In genomic region chr12:68481181-68481941, GRCh38 we compare ENCODE assay signal across 10 cellular contexts.
DNase-seq lines count a peak whose midpoint lies in the region; ATAC-seq and TF ChIP-seq lines count a peak whose summit lies in the region.
"Had no signal": no experiment of that assay in that cellular context is flagged by ENCODE, and none has a peak within 500 bp of the region (broad histone marks: within the 10 kb centered on the region; RNA-seq: fewer than 3 reads in every experiment).

No MANE protein-coding gene starts in this region.

- H3K27me3 Mint-ChIP-seq in activated naive CD8-positive, alpha-beta T cell = no peaks in the 10 kb centered on the region

- H3K27ac Mint-ChIP-seq in activated naive CD8-positive, alpha-beta T cell = peak overlapping the region; percentile 22

- POLR2A ChIA-PET in BJ (lab: Charles Lee) = interaction anchor here (0.5 to 0.6 kb wide), 2 partner anchors 16 to 195 kb away, joined by 3 to 7 read pairs; no protein-coding TSS in a partner anchor

- peaks cover 23% of the 10 kb centered on the region for H3K4me1 Mint-ChIP-seq in activated naive CD8-positive, alpha-beta T cell (ENCODE audit: low read depth)

- no peaks in the 10 kb centered on the region for H3K36me3 ChIP-seq in BJ (ENCODE audit: control insufficient read depth, insufficient read depth, low read length)
- H3K36me3 ChIP-seq: pancreas, upper lobe of left lung had no signal

- DNase-seq in BJ (ENCODE audit: low read depth) (peak; percentile 92), NCI-H2227 (lab: John Stamatoyannopoulos, UW; ENCODE audit: unreplicated experiment) (no peak), anterior cingulate cortex (lab: John Stamatoyannopoulos, UW) (no peak), omental fat pad (ENCODE audit: low spot score) (no peak), cerebellar nuclear complex (lab: John Stamatoyannopoulos, UW) (no peak)
- DNase-seq: pancreas, upper lobe of left lung had no signal

- H3K36me3 Mint-ChIP-seq in activated naive CD8-positive, alpha-beta T cell = peaks cover 2% of the 10 kb centered on the region

- no peaks in the 10 kb centered on the region for H3K9me3 Mint-ChIP-seq in activated naive CD8-positive, alpha-beta T cell (ENCODE audit: low read depth)

- CTCF ChIA-PET in BJ (lab: Yijun Ruan, JAX) = interaction anchor here (1.3 to 1.4 kb wide), 2 partner anchors 56 to 85 kb away, joined by 3 to 4 read pairs; no protein-coding TSS in a partner anchor

- no peaks in the 10 kb centered on the region for H3K27me3 ChIP-seq in BJ (ENCODE audit: control insufficient read depth, insufficient read depth, low read length)
- H3K27me3 ChIP-seq: pancreas, upper lobe of left lung had no signal

- no peak overlapping the region for H3K4me3 ChIP-seq in BJ (ENCODE audit: low read depth, low read length)
- H3K4me3 ChIP-seq: pancreas, upper lobe of left lung had no signal

- no peak for TF ChIP-seq CTCF in BJ (IDR thresholded peaks at IDR 0.05; ENCODE audit: insufficient read depth, low read depth, low read length)
- TF ChIP-seq CTCF in omental fat pad (IDR thresholded peaks at IDR 0.05) = no peak

- ATAC-seq in GM19035 (IDR thresholded peaks at IDR 0.05; ENCODE audit: unreplicated experiment) (peak; percentile 59), HG03103 (IDR thresholded peaks at IDR 0.05; ENCODE audit: low read depth, unreplicated experiment) (peak; percentile 36), omental fat pad (ENCODE audit: low FRiP score) (no peak)
- ATAC-seq: pancreas had no signal

- no peak overlapping the region for H3K4me3 Mint-ChIP-seq in activated naive CD8-positive, alpha-beta T cell
